11 cellular contexts compared by ENCODE assay signal in genomic region chr5:122751293-122751753, GRCh38. TPM values are rescaled to one million over a fixed set of nuclear protein-coding genes. Genes with fewer than 3 reads are reported as not detected.
DNase-seq lines count a peak whose midpoint lies in the region; ATAC-seq, FAIRE-seq and TF ChIP-seq lines count a peak whose summit lies in the region.
"Had no signal": no experiment of that assay in that cellular context is flagged by ENCODE, and none has a peak within 500 bp of the region (broad histone marks: within the 10 kb centered on the region; RNA-seq: fewer than 3 reads in every experiment).

No MANE protein-coding gene starts in this region.

- TF ChIP-seq CTCF in RWPE2 (IDR thresholded peaks at IDR 0.05; ENCODE audit: poor library complexity, severe bottlenecking) = no peak
- TF ChIP-seq CTCF in fibroblast of the aortic adventitia (IDR thresholded peaks at IDR 0.05; ENCODE audit: insufficient read depth, low read length) = no peak

- peak; percentile 42 for DNase-seq in H54 (ENCODE audit: insufficient read length, low spot score)
- no peak for DNase-seq in RWPE2 (ENCODE audit: low spot score)
- DNase-seq in fibroblast of the aortic adventitia (ENCODE audit: low read depth) = peak; percentile 67
- peak; percentile 68 for DNase-seq in skeletal muscle cell (ENCODE audit: low read depth)
- DNase-seq in activated CD4-positive, alpha-beta T cell treated with anti-CD3 and anti-CD28 coated beads, Interleukin-2, amount 10 ng/mL, durations not matched to agents 24 days and 14 days = no peak
- no peak for DNase-seq in posterior cingulate gyrus
- DNase-seq: T-helper 17 cell had no signal

- H3K27me3 ChIP-seq in RWPE2 (ENCODE audit: insufficient read depth, poor library complexity, severe bottlenecking) = no peaks in the 10 kb centered on the region

- peaks cover 17% of the 10 kb centered on the region for H3K4me1 ChIP-seq in RWPE2 (ENCODE audit: insufficient read depth, poor library complexity, severe bottlenecking)

- peaks cover 6% of the 10 kb centered on the region for H3K4me1 Mint-ChIP-seq in activated CD4-positive, alpha-beta T cell treated with anti-CD3 and anti-CD28 coated beads, Interleukin-2, amount 10 ng/mL, durations not matched to agents 24 days and 14 days

- peak; percentile 78 for FAIRE-seq in H54 (lab: Jason Lieb, UNC)
- FAIRE-seq: frontal cortex, GM18507 had no signal

- no peaks in the 10 kb centered on the region for H3K36me3 ChIP-seq in RWPE2 (ENCODE audit: low read depth)

- H3K4me3 Mint-ChIP-seq in activated CD4-positive, alpha-beta T cell treated with anti-CD3 and anti-CD28 coated beads, Interleukin-2, amount 10 ng/mL, durations not matched to agents 24 days and 14 days = no peak overlapping the region
- H3K4me3 Mint-ChIP-seq: T-helper 17 cell had no signal

- no peaks in the 10 kb centered on the region for H3K9me3 ChIP-seq in RWPE2 (ENCODE audit: severe bottlenecking)

- TF ChIP-seq POLR2A in H54 (IDR thresholded peaks at IDR 0.05; ENCODE audit: low read depth, low read length) = no peak

- H3K9me3 Mint-ChIP-seq in activated CD4-positive, alpha-beta T cell treated with anti-CD3 and anti-CD28 coated beads, Interleukin-2, amount 10 ng/mL, durations not matched to agents 24 days and 14 days = no peaks in the 10 kb centered on the region

- no peak overlapping the region for H3K4me3 ChIP-seq in RWPE2 (ENCODE audit: severe bottlenecking)
- no peak overlapping the region for H3K4me3 ChIP-seq in fibroblast of the aortic adventitia (ENCODE audit: low read depth, low read length)
- no peak overlapping the region for H3K4me3 ChIP-seq in skeletal muscle cell (ENCODE audit: low read depth, low read length)

- H3K27ac Mint-ChIP-seq in activated CD4-positive, alpha-beta T cell treated with anti-CD3 and anti-CD28 coated beads, Interleukin-2, amount 10 ng/mL, durations not matched to agents 24 days and 14 days = no peak overlapping the region
- H3K27ac Mint-ChIP-seq: T-helper 17 cell had no signal

- ATAC-seq in RWPE2 (ENCODE audit: low read depth) (peak; percentile 81), GM18517 (IDR thresholded peaks at IDR 0.05; ENCODE audit: unreplicated experiment) (no peak), HG03175 (IDR thresholded peaks at IDR 0.05; ENCODE audit: unreplicated experiment) (no peak)
- ATAC-seq: T-helper 17 cell had no signal

- H3K36me3 Mint-ChIP-seq in activated CD4-positive, alpha-beta T cell treated with anti-CD3 and anti-CD28 coated beads, Interleukin-2, amount 10 ng/mL, durations not matched to agents 24 days and 14 days (ENCODE audit: low read depth) = no peaks in the 10 kb centered on the region

- H3K27ac ChIP-seq in RWPE2 (ENCODE audit: poor library complexity, severe bottlenecking) = no peak overlapping the region

- H3K27me3 Mint-ChIP-seq in activated CD4-positive, alpha-beta T cell treated with anti-CD3 and anti-CD28 coated beads, Interleukin-2, amount 10 ng/mL, durations not matched to agents 24 days and 14 days = peaks cover 7% of the 10 kb centered on the region

- intact Hi-C loops in activated CD4-positive, alpha-beta T cell treated with anti-CD3 and anti-CD28 coated beads, Interleukin-2, amount 10 ng/mL, durations not matched to agents 24 days and 14 days (cut with micrococcal nuclease) = no loop called here
- intact Hi-C loops in posterior cingulate gyrus (cut with DNase I) = no loop called here

RNA-seq across cellular contexts. Expression of gene SNX2, which starts 23.6 kb away (rescaled TPM):
- 89.4 and 184 TPM in 2 replicates for total RNA-seq in fibroblast of the aortic adventitia (ENCODE audit: low replicate concordance)
- total RNA-seq in activated CD4-positive, alpha-beta T cell treated with anti-CD3 and anti-CD28 coated beads, Interleukin-2, amount 10 ng/mL, durations not matched to agents 24 days and 14 days = 33.8 and 36.5 TPM in 2 replicates

Comparison
In these comparisons a context has a peak if more than half of its experiments do, and no peak if none do; other contexts are left out.
1. DNase-seq: peak in H54 (single experiment), fibroblast of the aortic adventitia (single experiment) and skeletal muscle cell (single experiment); none in RWPE2 (single experiment), activated CD4-positive, alpha-beta T cell treated with anti-CD3 and anti-CD28 coated beads, Interleukin-2, amount 10 ng/mL, durations not matched to agents 24 days and 14 days (single experiment) and posterior cingulate gyrus (0 of 10).